Comparison of ENCODE assay signal across 22 cellular contexts in the genomic region with DNA sequence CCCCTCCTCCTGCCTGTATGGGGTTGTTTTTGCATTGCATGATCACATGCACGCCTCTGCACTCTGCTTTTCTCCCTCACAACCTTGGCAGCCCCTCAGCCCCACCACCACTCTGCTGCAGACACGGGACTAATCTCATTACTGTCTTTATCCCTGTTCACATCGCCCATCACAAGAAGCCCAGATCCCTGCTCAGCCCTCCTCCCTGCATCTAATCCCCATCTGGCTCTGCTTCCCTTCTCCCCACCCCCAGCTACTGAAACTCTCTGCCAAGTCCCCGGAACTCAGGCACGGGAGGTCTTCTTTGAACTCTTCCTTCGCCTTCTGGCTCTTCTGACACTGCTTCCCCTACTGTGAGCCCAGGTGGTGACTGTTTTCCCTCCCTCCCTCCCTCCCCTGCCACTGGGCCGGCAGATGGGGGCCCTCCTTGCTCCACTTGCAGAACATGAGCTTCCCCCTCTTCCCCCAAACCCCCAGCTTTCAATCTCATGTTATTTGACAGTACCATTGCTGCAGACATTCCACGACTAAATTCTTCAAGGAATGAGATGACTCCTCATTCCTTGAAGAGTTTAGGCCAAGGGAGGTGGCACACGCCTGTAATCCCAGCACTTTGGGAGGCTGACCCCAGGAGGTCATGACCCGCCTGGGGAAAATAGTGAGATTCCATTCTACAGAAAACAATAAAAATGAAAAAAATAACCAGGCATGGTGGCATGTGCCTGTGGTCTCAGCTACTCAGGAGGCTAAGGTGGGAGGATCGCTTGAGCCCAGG. TPM values are rescaled to one million over a fixed set of nuclear protein-coding genes. Genes with fewer than 3 reads are reported as not detected.
DNase-seq lines count a peak whose midpoint lies in the region; ATAC-seq, FAIRE-seq and TF ChIP-seq lines count a peak whose summit lies in the region.
"Had no signal": no experiment of that assay in that cellular context is flagged by ENCODE, and none has a peak within 500 bp of the region (broad histone marks: within the 10 kb centered on the region; RNA-seq: fewer than 3 reads in every experiment).

No MANE protein-coding gene starts in this region.

- no peak for FAIRE-seq in astrocyte (lab: Jason Lieb, UNC)
- FAIRE-seq: A549, colon, endometrium, TTC549 had no signal

- TF ChIP-seq POLR2A in breast epithelium (IDR thresholded peaks at IDR 0.05) = no peak

- H3K36me3 Mint-ChIP-seq in astrocyte (ENCODE audit: low read depth, unreplicated experiment) (no peaks in the 10 kb centered on the region), mesothelial cell of epicardium (no peaks in the 10 kb centered on the region), type B pancreatic cell (no peaks in the 10 kb centered on the region)
- H3K36me3 Mint-ChIP-seq: CD4-positive, CD25-positive, alpha-beta regulatory T cell; naive thymus-derived CD8-positive, alpha-beta T cell had no signal

- H4K20me1 ChIP-seq in BLaER1 = no peaks in the 10 kb centered on the region
- H4K20me1 ChIP-seq in astrocyte (ENCODE audit: insufficient read depth, low read length) = no peaks in the 10 kb centered on the region

- TF ChIP-seq CTCF in astrocyte (IDR thresholded peaks at IDR 0.05; ENCODE audit: insufficient read depth, low read depth, low read length) (no peak), mesothelial cell of epicardium (IDR thresholded peaks at IDR 0.05; ENCODE audit: unreplicated experiment) (no peak), type B pancreatic cell (conservative IDR thresholded peaks at IDR 0.05) (no peak), breast epithelium (IDR thresholded peaks at IDR 0.05) (no peak)

- no peak overlapping the region for H3K4me3 Mint-ChIP-seq in astrocyte (ENCODE audit: unreplicated experiment)
- H3K4me3 Mint-ChIP-seq in mesothelial cell of epicardium = peak overlapping the region; percentile 6
- no peak overlapping the region for H3K4me3 Mint-ChIP-seq in type B pancreatic cell
- H3K4me3 Mint-ChIP-seq: activated CD4-positive, alpha-beta T cell treated with anti-CD3 and anti-CD28 coated beads, Interleukin-2, amount 10 ng/mL, durations not matched to agents 7 days and 5 days; CD4-positive, CD25-positive, alpha-beta regulatory T cell had no signal

- H3K9ac ChIP-seq in BLaER1 (no peak overlapping the region), astrocyte (ENCODE audit: low read length) (no peak overlapping the region)

- DNase-seq in NCI-H1694 treated with DMSO at 0.1 percent for 48 hours (lab: John Stamatoyannopoulos, UW) (peak; percentile 31), astrocyte (ENCODE audit: low read depth) (no peak), mesothelial cell of epicardium (ENCODE audit: low spot score in 2 of 2, unreplicated experiment in 2 of 2) (peak in 1 of 2 experiments; percentile 67), type B pancreatic cell (ENCODE audit: extremely low spot score, unreplicated experiment) (no peak), breast epithelium (ENCODE audit: low spot score in 2 of 2) (no peak), amygdala (lab: John Stamatoyannopoulos, UW) (no peak)
- DNase-seq: activated CD4-positive, alpha-beta T cell treated with anti-CD3 and anti-CD28 coated beads, Interleukin-2, amount 10 ng/mL, durations not matched to agents 7 days and 5 days; activated CD8-positive, alpha-beta memory T cell treated with anti-CD3 and anti-CD28 coated beads, Interleukin-2, amount 50 U/mL, for 48 hours; CD4-positive, CD25-positive, alpha-beta regulatory T cell; naive thymus-derived CD8-positive, alpha-beta T cell; NCI-H1105 treated with DMSO at 0.1 percent for 48 hours had no signal

- H3K4me3 ChIP-seq in BLaER1 (no peak overlapping the region), astrocyte (ENCODE audit: insufficient read depth, low read depth, low read length) (no peak overlapping the region), breast epithelium (no peak overlapping the region)
- H3K4me3 ChIP-seq: A549 had no signal

- H3K27me3 ChIP-seq in BLaER1 (no peaks in the 10 kb centered on the region), astrocyte (ENCODE audit: insufficient read depth, low read length) (peaks cover 7% of the 10 kb centered on the region), breast epithelium (no peaks in the 10 kb centered on the region)

- H3K4me1 ChIP-seq in BLaER1 = peaks cover 13% of the 10 kb centered on the region
- H3K4me1 ChIP-seq in astrocyte (ENCODE audit: insufficient read depth, low read length) = no peaks in the 10 kb centered on the region
- no peaks in the 10 kb centered on the region for H3K4me1 ChIP-seq in breast epithelium
- H3K4me1 ChIP-seq: A549 had no signal

- peaks cover 9% of the 10 kb centered on the region for H3K27me3 Mint-ChIP-seq in astrocyte (ENCODE audit: low read depth, unreplicated experiment)
- H3K27me3 Mint-ChIP-seq in mesothelial cell of epicardium (ENCODE audit: low read depth) = no peaks in the 10 kb centered on the region
- no peaks in the 10 kb centered on the region for H3K27me3 Mint-ChIP-seq in type B pancreatic cell

- H3K27ac ChIP-seq in BLaER1 (no peak overlapping the region), astrocyte (ENCODE audit: low read depth, low read length) (no peak overlapping the region), breast epithelium (no peak overlapping the region)
- H3K27ac ChIP-seq: A549, RWPE1 had no signal

- H2AFZ ChIP-seq in astrocyte (ENCODE audit: low read depth, low read length) = peak overlapping the region; percentile 3

- H3K36me3 ChIP-seq in BLaER1 (no peaks in the 10 kb centered on the region), astrocyte (ENCODE audit: insufficient read depth, low read length) (no peaks in the 10 kb centered on the region), breast epithelium (no peaks in the 10 kb centered on the region)

- intact Hi-C loops in breast epithelium (cut with DNase I; ENCODE audit: low total_unique reads) = no loop called here

- H3K9me3 ChIP-seq in BLaER1 (no peaks in the 10 kb centered on the region), astrocyte (ENCODE audit: insufficient read depth, low read depth, low read length) (no peaks in the 10 kb centered on the region), breast epithelium (no peaks in the 10 kb centered on the region)
- H3K9me3 ChIP-seq: A549 had no signal

- ATAC-seq in GM21423 (IDR thresholded peaks at IDR 0.05; ENCODE audit: unreplicated experiment) = no peak
- ATAC-seq: A549; naive thymus-derived CD8-positive, alpha-beta T cell had no signal

- H3K9me3 Mint-ChIP-seq in astrocyte (ENCODE audit: unreplicated experiment) (peaks cover 3% of the 10 kb centered on the region), mesothelial cell of epicardium (no peaks in the 10 kb centered on the region), type B pancreatic cell (no peaks in the 10 kb centered on the region)
- H3K9me3 Mint-ChIP-seq: activated CD4-positive, alpha-beta T cell treated with anti-CD3 and anti-CD28 coated beads, Interleukin-2, amount 10 ng/mL, durations not matched to agents 7 days and 5 days; naive thymus-derived CD8-positive, alpha-beta T cell had no signal

- no peaks in the 10 kb centered on the region for H3K79me2 ChIP-seq in astrocyte (ENCODE audit: insufficient read depth, low read length)

- H3K4me2 ChIP-seq in BLaER1 = peak overlapping the region; percentile 45
- no peak overlapping the region for H3K4me2 ChIP-seq in astrocyte (ENCODE audit: low read length)
- H3K4me2 ChIP-seq: A549 had no signal

- H3K4me1 Mint-ChIP-seq in astrocyte (ENCODE audit: low read depth, unreplicated experiment) (peaks cover 6% of the 10 kb centered on the region), mesothelial cell of epicardium (peaks cover 26% of the 10 kb centered on the region), type B pancreatic cell (ENCODE audit: unreplicated experiment) (peaks cover 11% of the 10 kb centered on the region)

- H3K27ac Mint-ChIP-seq in astrocyte (ENCODE audit: unreplicated experiment) (no peak overlapping the region), mesothelial cell of epicardium (peak overlapping the region; percentile 80), type B pancreatic cell (no peak overlapping the region)
- H3K27ac Mint-ChIP-seq: activated CD4-positive, alpha-beta T cell treated with anti-CD3 and anti-CD28 coated beads, Interleukin-2, amount 10 ng/mL, durations not matched to agents 7 days and 5 days; CD4-positive, CD25-positive, alpha-beta regulatory T cell had no signal

RNA-seq across cellular contexts. Expression of gene TULP1, which starts 21.9 kb away (rescaled TPM):
- total RNA-seq in astrocyte = not detected in 2 replicates
- 17.5 to 17.7 TPM (median 17.6 TPM) in 3 replicates for total RNA-seq in mesothelial cell of epicardium
- 0.14 TPM in 1 of 2 replicates, not detected in the other for total RNA-seq in type B pancreatic cell (ENCODE audit: low replicate concordance)
- total RNA-seq in breast epithelium = not detected
- total RNA-seq: activated CD4-positive, alpha-beta T cell treated with anti-CD3 and anti-CD28 coated beads, Interleukin-2, amount 10 ng/mL, durations not matched to agents 7 days and 5 days; CD4-positive, CD25-positive, alpha-beta regulatory T cell; Daoy; kidney epithelial cell; LHCN-M2; naive thymus-derived CD8-positive, alpha-beta T cell; posterior vena cava had no signal

RNA-seq across cellular contexts. Expression of gene TEAD3, which starts 37.7 kb away (rescaled TPM):
- 73.3 and 75.5 TPM in 2 replicates for total RNA-seq in astrocyte
- 88.2 to 91.8 TPM (median 91.4 TPM) in 3 replicates for total RNA-seq in mesothelial cell of epicardium
- 49.8 and 109 TPM in 2 replicates for total RNA-seq in type B pancreatic cell (ENCODE audit: low replicate concordance)
- 10 to 100 TPM in 2 of 3 donors, 1 to 10 TPM in 1; 5.6 to 28.2 (median 26.2) TPM for total RNA-seq in breast epithelium
- total RNA-seq: CD4-positive, CD25-positive, alpha-beta regulatory T cell had no signal

Comparison
In these comparisons a context has a peak if more than half of its experiments do, and no peak if none do; other contexts are left out.
1. RNA of gene TULP1, which starts 21.9 kb away (total RNA-seq): 17.5 to 17.7 TPM in mesothelial cell of epicardium; not detected in breast epithelium, 0.14 TPM in type B pancreatic cell and not detected in astrocyte; every median in the first group is over 10 times any median in the second.